ENCODE assay signal across 14 cellular contexts in genomic region chr3:52221141-52221562, GRCh38. TPM values are rescaled to one million over a fixed set of nuclear protein-coding genes. Genes with fewer than 3 reads are reported as not detected.
DNase-seq lines count a peak whose midpoint lies in the region; ATAC-seq and TF ChIP-seq lines count a peak whose summit lies in the region.
"Had no signal": no experiment of that assay in that cellular context is flagged by ENCODE, and none has a peak within 500 bp of the region (broad histone marks: within the 10 kb centered on the region; RNA-seq: fewer than 3 reads in every experiment).

No MANE protein-coding gene starts in this region.

- no peaks in the 10 kb centered on the region for H3K36me3 ChIP-seq in DND-41 (ENCODE audit: insufficient read depth, low read length)
- H3K36me3 ChIP-seq in ovary, result no peaks in the 10 kb centered on the region
- H3K36me3 ChIP-seq: WERI-Rb-1 had no signal

- intact Hi-C loops in activated CD4-positive, alpha-beta T cell treated with anti-CD3 and anti-CD28 coated beads, Interleukin-2, amount 10 ng/mL, durations not matched to agents 24 days and 14 days (cut with micrococcal nuclease), result loop anchor here (10.0 kb wide), 1 partner anchor 234 kb away; the partner anchor contains the start of genes NISCH and TNNC1
- intact Hi-C loops in activated CD8-positive, alpha-beta T cell treated with anti-CD3 and anti-CD28 coated beads for 36 hours (cut with micrococcal nuclease), result loop anchor here (2.0 kb wide), 1 partner anchor 118 kb away; no protein-coding TSS in a partner anchor
- intact Hi-C loops in ovary (cut with DNase I), result loop anchor here (2.0 to 10.0 kb wide), 4 partner anchors 54 to 126 kb away; partner anchors contain the start of gene WDR82 (in 1 of the 4)

- 91 to 94% (median 92%) methylated on average over 27 of the region's 27 CpGs for WGBS in ovary, 3 donors

- DNase-seq in activated CD4-positive, alpha-beta T cell treated with anti-CD3 and anti-CD28 coated beads, Interleukin-2, amount 10 ng/mL, durations not matched to agents 24 days and 14 days, result no peak
- no peak for DNase-seq in activated CD4-positive, alpha-beta T cell treated with anti-CD3 and anti-CD28 coated beads for 48 hours
- DNase-seq in DND-41, result no peak
- DNase-seq in activated CD8-positive, alpha-beta T cell treated with anti-CD3 and anti-CD28 coated beads for 36 hours, result no peak
- DNase-seq in ovary, result peak in 3 of 5 donors; percentile 33 to 40 (median 36)
- no peak for DNase-seq in NCI-H69 (lab: John Stamatoyannopoulos, UW)
- no peak for DNase-seq in GM03348 (ENCODE audit: low spot score)
- no peak for DNase-seq in iPS-NIHi7 (ENCODE audit: extremely low spot score)
- DNase-seq: NCI-H1436 treated with DMSO at 0.1 percent for 48 hours had no signal

- CTCF ChIA-PET in activated CD8-positive, alpha-beta T cell treated with anti-CD3 and anti-CD28 coated beads for 36 hours (lab: Charles Lee), result interaction anchor here (0.7 to 11.9 kb wide), 45 partner anchors 8 to 335 kb away, joined by 3 to 223 read pairs (median 5); partner anchors contain the start of genes ACY1, ALAS1, GLYCTK and POC1A

- no peaks in the 10 kb centered on the region for H3K9me3 Mint-ChIP-seq in activated CD4-positive, alpha-beta T cell treated with anti-CD3 and anti-CD28 coated beads, Interleukin-2, amount 10 ng/mL, durations not matched to agents 24 days and 14 days
- no peaks in the 10 kb centered on the region for H3K9me3 Mint-ChIP-seq in activated CD8-positive, alpha-beta T cell treated with anti-CD3 and anti-CD28 coated beads for 36 hours

- TF ChIP-seq CTCF in DND-41 (IDR thresholded peaks at IDR 0.05; ENCODE audit: borderline replicate concordance, extremely low read depth, low read length, poor library complexity, severe bottlenecking) (no peak), ovary (IDR thresholded peaks at IDR 0.05) (no peak)
- no peak for TF ChIP-seq CTCF in activated CD8-positive, alpha-beta T cell treated with anti-CD3 and anti-CD28 coated beads for 36 hours (IDR thresholded peaks at IDR 0.05)

- POLR2A ChIA-PET in activated CD8-positive, alpha-beta T cell treated with anti-CD3 and anti-CD28 coated beads for 36 hours (lab: Charles Lee), result interaction anchor here (1.0 to 33.3 kb wide), 9 partner anchors 8 to 226 kb away, joined by 3 to 949 read pairs (median 6); partner anchors contain the start of genes GLYCTK, TWF2 and WDR82

- H3K79me2 ChIP-seq in DND-41 (ENCODE audit: insufficient read depth, low read length), result no peaks in the 10 kb centered on the region

- peak overlapping the region; percentile 81 for H3K4me3 Mint-ChIP-seq in activated CD4-positive, alpha-beta T cell treated with anti-CD3 and anti-CD28 coated beads, Interleukin-2, amount 10 ng/mL, durations not matched to agents 24 days and 14 days
- peak overlapping the region; percentile 72 for H3K4me3 Mint-ChIP-seq in activated CD8-positive, alpha-beta T cell treated with anti-CD3 and anti-CD28 coated beads for 36 hours

- 0 out of 2 replicates have a peak overlapping the region, but pooled peaks have one; percentile 11 for H3K9ac ChIP-seq in DND-41 (ENCODE audit: low read depth, low read length)

- H3K27ac ChIP-seq in DND-41 (ENCODE audit: low read length) (peak overlapping the region; percentile 46; the same call in 1 of the 2 replicates), ovary (no peak overlapping the region)
- H3K27ac ChIP-seq: WERI-Rb-1 had no signal

- H3K27me3 Mint-ChIP-seq in activated CD4-positive, alpha-beta T cell treated with anti-CD3 and anti-CD28 coated beads, Interleukin-2, amount 10 ng/mL, durations not matched to agents 24 days and 14 days, result no peaks in the 10 kb centered on the region
- H3K27me3 Mint-ChIP-seq in activated CD8-positive, alpha-beta T cell treated with anti-CD3 and anti-CD28 coated beads for 36 hours, result no peaks in the 10 kb centered on the region

- TF ChIP-seq EP300 in ovary (IDR thresholded peaks at IDR 0.05), result no peak

- no peak overlapping the region for H2AFZ ChIP-seq in DND-41 (ENCODE audit: low read depth, low read length)

- TF ChIP-seq POLR2A in ovary (IDR thresholded peaks at IDR 0.05), result no peak

- no peak overlapping the region for H3K27ac Mint-ChIP-seq in activated CD4-positive, alpha-beta T cell treated with anti-CD3 and anti-CD28 coated beads, Interleukin-2, amount 10 ng/mL, durations not matched to agents 24 days and 14 days
- H3K27ac Mint-ChIP-seq in activated CD8-positive, alpha-beta T cell treated with anti-CD3 and anti-CD28 coated beads for 36 hours, result peak overlapping the region; percentile 72

- H3K4me3 ChIP-seq in DND-41 (ENCODE audit: low read depth in 1 of 2, low read length in 2 of 2), result no peak overlapping the region
- no peak overlapping the region for H3K4me3 ChIP-seq in ovary
- H3K4me3 ChIP-seq: left lung had no signal

- H3K36me3 Mint-ChIP-seq in activated CD4-positive, alpha-beta T cell treated with anti-CD3 and anti-CD28 coated beads, Interleukin-2, amount 10 ng/mL, durations not matched to agents 24 days and 14 days (ENCODE audit: low read depth), result peaks cover 11% of the 10 kb centered on the region
- peaks cover 4% of the 10 kb centered on the region for H3K36me3 Mint-ChIP-seq in activated CD8-positive, alpha-beta T cell treated with anti-CD3 and anti-CD28 coated beads for 36 hours (ENCODE audit: low read depth)

- ATAC-seq in DND-41 (ENCODE audit: insufficient read depth, low read depth), result no peak
- ATAC-seq in activated CD8-positive, alpha-beta T cell treated with anti-CD3 and anti-CD28 coated beads for 36 hours, result no peak

- no peaks in the 10 kb centered on the region for H3K27me3 ChIP-seq in DND-41 (ENCODE audit: insufficient read depth, low read length, poor library complexity)
- H3K27me3 ChIP-seq in ovary, result no peaks in the 10 kb centered on the region
- H3K27me3 ChIP-seq: heart right ventricle, left lung had no signal

- no peaks in the 10 kb centered on the region; the same call in 1 of the 2 replicates for H4K20me1 ChIP-seq in DND-41 (ENCODE audit: insufficient read depth, low read length)

- no peak overlapping the region for H3K4me2 ChIP-seq in DND-41 (ENCODE audit: insufficient read depth, low read length)

- no peaks in the 10 kb centered on the region for H3K9me3 ChIP-seq in DND-41 (ENCODE audit: insufficient read depth, low read length, severe bottlenecking)
- H3K9me3 ChIP-seq in ovary, result no peaks in the 10 kb centered on the region
- H3K9me3 ChIP-seq: heart right ventricle, left lung had no signal

- peaks cover 71% of the 10 kb centered on the region for H3K4me1 Mint-ChIP-seq in activated CD4-positive, alpha-beta T cell treated with anti-CD3 and anti-CD28 coated beads, Interleukin-2, amount 10 ng/mL, durations not matched to agents 24 days and 14 days
- H3K4me1 Mint-ChIP-seq in activated CD8-positive, alpha-beta T cell treated with anti-CD3 and anti-CD28 coated beads for 36 hours (ENCODE audit: low read depth), result peaks cover 89% of the 10 kb centered on the region

- peaks cover 33% of the 10 kb centered on the region for H3K4me1 ChIP-seq in DND-41 (ENCODE audit: insufficient read depth, low read length)
- peaks cover 15% of the 10 kb centered on the region for H3K4me1 ChIP-seq in ovary (ENCODE audit: insufficient read depth)

RNA-seq across cellular contexts. Expression of gene TLR9, which starts 4.3 kb away (rescaled TPM):
- total RNA-seq in activated CD4-positive, alpha-beta T cell treated with anti-CD3 and anti-CD28 coated beads, Interleukin-2, amount 10 ng/mL, durations not matched to agents 24 days and 14 days, result 0.17 and 0.42 TPM in 2 replicates
- 1 to 10 TPM; 2.0 TPM for total RNA-seq in activated CD8-positive, alpha-beta T cell treated with anti-CD3 and anti-CD28 coated beads for 36 hours
- total RNA-seq in ovary, result 1 to 10 TPM in 1 of 7 donors, under 1 TPM in 4, not detected in 2; 0.22 to 1.5 (median 0.74) TPM
- under 1 TPM; 0.15 to 0.58 TPM for polyA plus RNA-seq in ovary
- total RNA-seq: dermis microvascular lymphatic vessel endothelial cell, MCF 10A had no signal

RNA-seq across cellular contexts. Expression of gene TWF2, which starts 17.8 kb away (rescaled TPM):
- total RNA-seq in activated CD4-positive, alpha-beta T cell treated with anti-CD3 and anti-CD28 coated beads, Interleukin-2, amount 10 ng/mL, durations not matched to agents 24 days and 14 days, result 80.3 and 87.0 TPM in 2 replicates
- total RNA-seq in activated CD8-positive, alpha-beta T cell treated with anti-CD3 and anti-CD28 coated beads for 36 hours, result 100 to 1,000 TPM; 137 TPM
- 10 to 100 TPM; 34.0 to 56.3 (median 43.3) TPM for total RNA-seq in ovary
- polyA plus RNA-seq in ovary, result 10 to 100 TPM; 14.3 to 40.7 TPM

RNA-seq across cellular contexts. Expression of gene ALAS1, which starts 23.2 kb away (rescaled TPM):
- 115 and 118 TPM in 2 replicates for total RNA-seq in activated CD4-positive, alpha-beta T cell treated with anti-CD3 and anti-CD28 coated beads, Interleukin-2, amount 10 ng/mL, durations not matched to agents 24 days and 14 days
- 10 to 100 TPM; 54.3 to 54.6 TPM for total RNA-seq in activated CD8-positive, alpha-beta T cell treated with anti-CD3 and anti-CD28 coated beads for 36 hours
- total RNA-seq in ovary, result 10 to 100 TPM; 17.9 to 37.4 (median 25.8) TPM
- polyA plus RNA-seq in ovary, result 10 to 100 TPM; 16.1 to 70.1 TPM

RNA-seq across cellular contexts. Expression of gene PPM1M, which starts 24.4 kb away (rescaled TPM):
- 48.3 and 49.2 TPM in 2 replicates for total RNA-seq in activated CD4-positive, alpha-beta T cell treated with anti-CD3 and anti-CD28 coated beads, Interleukin-2, amount 10 ng/mL, durations not matched to agents 24 days and 14 days
- total RNA-seq in activated CD8-positive, alpha-beta T cell treated with anti-CD3 and anti-CD28 coated beads for 36 hours, result 100 to 1,000 TPM in 1 of 2 experiments, 10 to 100 TPM in 1; 94.3 to 100 TPM
- total RNA-seq in ovary, result 10 to 100 TPM; 15.4 to 32.4 (median 23.4) TPM
- 10 to 100 TPM; 25.7 to 48.4 TPM for polyA plus RNA-seq in ovary

RNA-seq across cellular contexts. Expression of gene WDR82, which starts 57.3 kb away (rescaled TPM):
- 104 and 106 TPM in 2 replicates for total RNA-seq in activated CD4-positive, alpha-beta T cell treated with anti-CD3 and anti-CD28 coated beads, Interleukin-2, amount 10 ng/mL, durations not matched to agents 24 days and 14 days
- 100 to 1,000 TPM; 103 to 105 TPM for total RNA-seq in activated CD8-positive, alpha-beta T cell treated with anti-CD3 and anti-CD28 coated beads for 36 hours
- total RNA-seq in ovary, result 100 to 1,000 TPM in 2 of 7 donors, 10 to 100 TPM in 5; 36.4 to 104 (median 95.2) TPM
- 100 to 1,000 TPM in 1 of 2 donors, 10 to 100 TPM in 1; 55.3 to 110 TPM for polyA plus RNA-seq in ovary

Comparison
In these comparisons a context has a peak if more than half of its experiments do, and no peak if none do; other contexts are left out.
1. DNase-seq: peak in ovary (3 of 5); none in activated CD4-positive, alpha-beta T cell treated with anti-CD3 and anti-CD28 coated beads, Interleukin-2, amount 10 ng/mL, durations not matched to agents 24 days and 14 days (single experiment), activated CD4-positive, alpha-beta T cell treated with anti-CD3 and anti-CD28 coated beads for 48 hours (single experiment), DND-41 (single experiment), activated CD8-positive, alpha-beta T cell treated with anti-CD3 and anti-CD28 coated beads for 36 hours (single experiment), NCI-H69 (single experiment), GM03348 (single experiment) and iPS-NIHi7 (single experiment).